Comparison of ENCODE assay signal across 8 cellular contexts in the genomic region with DNA sequence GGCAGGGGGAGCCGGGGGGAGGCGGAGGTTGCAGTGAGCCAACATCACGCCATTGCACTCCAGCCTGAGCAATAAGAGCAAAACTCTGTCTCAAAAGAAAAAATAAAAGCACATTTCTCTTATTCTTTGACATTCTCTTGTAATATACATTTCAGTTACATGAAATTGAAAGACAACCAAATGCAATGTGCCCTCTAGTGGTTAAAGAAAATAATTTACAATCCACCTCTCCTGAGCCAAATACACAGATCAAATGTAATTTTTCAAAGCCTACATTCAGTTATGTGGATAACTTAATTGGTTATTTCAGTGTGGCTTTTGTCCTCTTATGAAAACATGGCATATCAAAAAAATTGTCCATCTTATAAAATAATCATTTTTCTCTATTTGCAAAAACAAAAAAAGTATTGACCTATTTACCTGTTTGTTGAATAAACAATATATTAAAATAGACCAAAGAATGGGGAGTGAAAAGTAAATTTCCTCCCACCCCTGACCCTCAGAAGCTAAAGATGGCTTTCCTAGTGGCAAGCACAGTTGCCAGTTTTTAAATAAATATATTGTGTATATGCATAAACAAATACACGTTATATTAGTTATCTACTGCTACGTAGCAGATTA. TPM values are rescaled to one million over a fixed set of nuclear protein-coding genes. Genes with fewer than 3 reads are reported as not detected.
DNase-seq lines count a peak whose midpoint lies in the region; ATAC-seq and TF ChIP-seq lines count a peak whose summit lies in the region.

No MANE protein-coding gene starts in this region.

- H3K9me3 ChIP-seq in right atrium auricular region (no peaks in the 10 kb centered on the region), suprapubic skin (no peaks in the 10 kb centered on the region)

- H3K27me3 Mint-ChIP-seq in WTC11 (ENCODE audit: low read depth), result no peaks in the 10 kb centered on the region
- peaks cover 19% of the 10 kb centered on the region for H3K27me3 Mint-ChIP-seq in activated naive CD4-positive, alpha-beta T cell treated with anti-CD3 and anti-CD28 coated beads, Interleukin-2, amount 10 ng/mL, durations not matched to agents 7 days and 5 days

- POLR2A ChIA-PET in AG04449 (lab: Yijun Ruan, JAX), result no interaction called here
- POLR2A ChIA-PET in WTC11 (lab: Charles Lee), result no interaction called here

- no peak overlapping the region for H3K27ac Mint-ChIP-seq in WTC11
- no peak overlapping the region for H3K27ac Mint-ChIP-seq in activated naive CD4-positive, alpha-beta T cell treated with anti-CD3 and anti-CD28 coated beads, Interleukin-2, amount 10 ng/mL, durations not matched to agents 7 days and 5 days

- no peak for TF ChIP-seq POLR2A in suprapubic skin (IDR thresholded peaks at IDR 0.05)

- H3K9me3 Mint-ChIP-seq in WTC11, result no peaks in the 10 kb centered on the region
- no peaks in the 10 kb centered on the region for H3K9me3 Mint-ChIP-seq in activated naive CD4-positive, alpha-beta T cell treated with anti-CD3 and anti-CD28 coated beads, Interleukin-2, amount 10 ng/mL, durations not matched to agents 7 days and 5 days

- H3K36me3 Mint-ChIP-seq in WTC11, result no peaks in the 10 kb centered on the region
- H3K36me3 Mint-ChIP-seq in activated naive CD4-positive, alpha-beta T cell treated with anti-CD3 and anti-CD28 coated beads, Interleukin-2, amount 10 ng/mL, durations not matched to agents 7 days and 5 days, result no peaks in the 10 kb centered on the region

- ATAC-seq in GM18498 (IDR thresholded peaks at IDR 0.05; ENCODE audit: unreplicated experiment) (peak; percentile 56), WTC11 (no peak)

- H3K4me3 ChIP-seq in AG04449 (ENCODE audit: low read depth, low read length) (no peak overlapping the region), right atrium auricular region (no peak overlapping the region), suprapubic skin (no peak overlapping the region)

- no peak for TF ChIP-seq EP300 in suprapubic skin (IDR thresholded peaks at IDR 0.05)

- peak; percentile 43 for TF ChIP-seq CTCF in AG04449 (IDR thresholded peaks at IDR 0.05; ENCODE audit: insufficient read depth, low read length, missing control alignments)
- peak; percentile 67 for TF ChIP-seq CTCF in WTC11 (IDR thresholded peaks at IDR 0.05)
- peak; percentile 75 for TF ChIP-seq CTCF in right atrium auricular region (IDR thresholded peaks at IDR 0.05)
- TF ChIP-seq CTCF in suprapubic skin (IDR thresholded peaks at IDR 0.05), result peak; percentile 43 to 53

- H3K4me1 ChIP-seq in right atrium auricular region (peaks cover 0 to 11% of the 10 kb centered on the region in 2 donors), suprapubic skin (no peaks in the 10 kb centered on the region)

- H3K27me3 ChIP-seq in right atrium auricular region (no peaks in the 10 kb centered on the region), suprapubic skin (no peaks in the 10 kb centered on the region)

- H3K36me3 ChIP-seq in right atrium auricular region (no peaks in the 10 kb centered on the region), suprapubic skin (no peaks in the 10 kb centered on the region)

- CTCF ChIA-PET in AG04449 (lab: Yijun Ruan, JAX) (interaction anchor here (0.7 to 18.0 kb wide), 22 partner anchors 9 to 405 kb away, joined by 3 to 584 read pairs (median 4); a partner anchor contains a TSS), WTC11 (lab: Charles Lee) (interaction anchor here (0.6 to 2.2 kb wide), 11 partner anchors 8 to 158 kb away, joined by 3 to 15 read pairs (median 4); a partner anchor contains a TSS)
- CTCF ChIA-PET in activated naive CD4-positive, alpha-beta T cell treated with anti-CD3 and anti-CD28 coated beads, Interleukin-2, amount 10 ng/mL, durations not matched to agents 7 days and 5 days (lab: Charles Lee), result interaction anchor here (0.7 to 2.1 kb wide), 5 partner anchors 10 to 160 kb away, joined by 3 to 16 read pairs (median 4); no protein-coding TSS in a partner anchor

- 65% methylated on average over 5 of the region's 5 CpGs for WGBS in suprapubic skin

- DNase-seq in AG04449 (ENCODE audit: low read depth, low spot score), result no peak
- peak; percentile 75 for DNase-seq in NCI-H1105 treated with DMSO at 0.1 percent for 48 hours (lab: John Stamatoyannopoulos, UW)
- no peak for DNase-seq in WTC11 (ENCODE audit: low spot score)
- no peak for DNase-seq in right atrium auricular region (ENCODE audit: low spot score)
- DNase-seq in suprapubic skin (ENCODE audit: low spot score in 2 of 2), result no peak
- DNase-seq in mucosa of gallbladder (ENCODE audit: low spot score), result no peak
- no peak for DNase-seq in activated naive CD4-positive, alpha-beta T cell treated with anti-CD3 and anti-CD28 coated beads, Interleukin-2, amount 10 ng/mL, durations not matched to agents 7 days and 5 days

- H3K4me3 Mint-ChIP-seq in WTC11, result no peak overlapping the region
- no peak overlapping the region for H3K4me3 Mint-ChIP-seq in activated naive CD4-positive, alpha-beta T cell treated with anti-CD3 and anti-CD28 coated beads, Interleukin-2, amount 10 ng/mL, durations not matched to agents 7 days and 5 days

- H3K27ac ChIP-seq in right atrium auricular region, result peak overlapping the region; percentile 36 to 73
- H3K27ac ChIP-seq in suprapubic skin, result no peak overlapping the region

- H3K4me1 Mint-ChIP-seq in WTC11, result peaks cover 11% of the 10 kb centered on the region
- no peaks in the 10 kb centered on the region for H3K4me1 Mint-ChIP-seq in activated naive CD4-positive, alpha-beta T cell treated with anti-CD3 and anti-CD28 coated beads, Interleukin-2, amount 10 ng/mL, durations not matched to agents 7 days and 5 days

TF ChIP-seq in WTC11, 78 proteins besides CTCF, POLR2A, EP300 and RAD21 (continues in another document):
- TF ChIP-seq ESRRA (CRISPR knock-in tag; IDR thresholded peaks at IDR 0.05; ENCODE audit: borderline replicate concordance) (no peak), ZBTB21 (CRISPR knock-in tag; IDR thresholded peaks at IDR 0.05; ENCODE audit: borderline replicate concordance) (no peak), RORB (CRISPR knock-in tag; IDR thresholded peaks at IDR 0.05) (no peak), SOX15 (CRISPR knock-in tag; IDR thresholded peaks at IDR 0.05) (no peak), ZNF138 (CRISPR knock-in tag; conservative IDR thresholded peaks at IDR 0.05) (no peak)
- TF ChIP-seq, protein P1, sequence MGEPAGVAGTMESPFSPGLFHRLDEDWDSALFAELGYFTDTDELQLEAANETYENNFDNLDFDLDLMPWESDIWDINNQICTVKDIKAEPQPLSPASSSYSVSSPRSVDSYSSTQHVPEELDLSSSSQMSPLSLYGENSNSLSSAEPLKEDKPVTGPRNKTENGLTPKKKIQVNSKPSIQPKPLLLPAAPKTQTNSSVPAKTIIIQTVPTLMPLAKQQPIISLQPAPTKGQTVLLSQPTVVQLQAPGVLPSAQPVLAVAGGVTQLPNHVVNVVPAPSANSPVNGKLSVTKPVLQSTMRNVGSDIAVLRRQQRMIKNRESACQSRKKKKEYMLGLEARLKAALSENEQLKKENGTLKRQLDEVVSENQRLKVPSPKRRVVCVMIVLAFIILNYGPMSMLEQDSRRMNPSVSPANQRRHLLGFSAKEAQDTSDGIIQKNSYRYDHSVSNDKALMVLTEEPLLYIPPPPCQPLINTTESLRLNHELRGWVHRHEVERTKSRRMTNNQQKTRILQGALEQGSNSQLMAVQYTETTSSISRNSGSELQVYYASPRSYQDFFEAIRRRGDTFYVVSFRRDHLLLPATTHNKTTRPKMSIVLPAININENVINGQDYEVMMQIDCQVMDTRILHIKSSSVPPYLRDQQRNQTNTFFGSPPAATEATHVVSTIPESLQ (CRISPR knock-in tag; IDR thresholded peaks at IDR 0.05), result no peak
- TF ChIP-seq, protein P2, sequence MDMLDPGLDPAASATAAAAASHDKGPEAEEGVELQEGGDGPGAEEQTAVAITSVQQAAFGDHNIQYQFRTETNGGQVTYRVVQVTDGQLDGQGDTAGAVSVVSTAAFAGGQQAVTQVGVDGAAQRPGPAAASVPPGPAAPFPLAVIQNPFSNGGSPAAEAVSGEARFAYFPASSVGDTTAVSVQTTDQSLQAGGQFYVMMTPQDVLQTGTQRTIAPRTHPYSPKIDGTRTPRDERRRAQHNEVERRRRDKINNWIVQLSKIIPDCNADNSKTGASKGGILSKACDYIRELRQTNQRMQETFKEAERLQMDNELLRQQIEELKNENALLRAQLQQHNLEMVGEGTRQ (CRISPR knock-in tag; IDR thresholded peaks at IDR 0.05), result no peak
- TF ChIP-seq, protein P3, sequence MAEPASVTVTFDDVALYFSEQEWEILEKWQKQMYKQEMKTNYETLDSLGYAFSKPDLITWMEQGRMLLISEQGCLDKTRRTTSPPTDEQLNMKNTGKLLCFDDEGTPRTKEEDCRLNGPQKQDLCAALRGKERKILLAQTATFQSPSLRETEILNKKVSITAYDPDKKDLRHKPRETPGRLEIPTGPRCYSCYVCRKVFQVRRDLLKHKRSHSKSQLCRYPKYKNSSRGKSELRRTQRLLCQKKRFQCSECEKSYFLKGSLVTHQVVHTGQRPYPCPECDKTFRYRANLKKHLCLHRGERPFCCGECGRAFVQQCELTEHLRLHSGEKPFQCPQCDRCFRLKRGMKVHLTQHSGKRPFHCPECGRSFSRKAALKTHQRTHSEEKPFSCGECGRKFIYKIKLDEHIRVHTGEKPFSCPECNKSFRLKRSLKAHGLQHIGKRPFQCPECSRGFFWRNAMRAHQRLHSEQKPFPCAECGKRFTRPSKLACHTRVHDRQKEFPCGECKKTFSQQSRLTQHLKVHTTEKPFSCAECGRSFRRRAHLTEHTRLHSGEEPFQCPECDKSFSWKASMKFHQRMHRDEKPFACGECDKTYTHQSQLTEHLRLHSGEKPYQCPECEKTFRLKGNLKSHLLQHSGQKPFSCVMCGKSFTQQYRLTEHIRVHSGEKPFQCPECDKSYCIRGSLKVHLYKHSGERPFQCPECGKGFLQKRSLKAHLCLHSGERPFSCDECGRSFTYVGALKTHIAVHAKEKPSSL (CRISPR knock-in tag; conservative IDR thresholded peaks at IDR 0.05), result no peak
- TF ChIP-seq, protein P4, sequence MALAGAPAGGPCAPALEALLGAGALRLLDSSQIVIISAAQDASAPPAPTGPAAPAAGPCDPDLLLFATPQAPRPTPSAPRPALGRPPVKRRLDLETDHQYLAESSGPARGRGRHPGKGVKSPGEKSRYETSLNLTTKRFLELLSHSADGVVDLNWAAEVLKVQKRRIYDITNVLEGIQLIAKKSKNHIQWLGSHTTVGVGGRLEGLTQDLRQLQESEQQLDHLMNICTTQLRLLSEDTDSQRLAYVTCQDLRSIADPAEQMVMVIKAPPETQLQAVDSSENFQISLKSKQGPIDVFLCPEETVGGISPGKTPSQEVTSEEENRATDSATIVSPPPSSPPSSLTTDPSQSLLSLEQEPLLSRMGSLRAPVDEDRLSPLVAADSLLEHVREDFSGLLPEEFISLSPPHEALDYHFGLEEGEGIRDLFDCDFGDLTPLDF (CRISPR knock-in tag; IDR thresholded peaks at IDR 0.05), result no peak

RNA-seq across cellular contexts. Expression of a gene that starts 14.2 kb away (rescaled TPM):
- total RNA-seq in WTC11 (2021) (111 to 133 TPM (median 117 TPM) in 3 replicates), right atrium auricular region (10 to 100 TPM; 26.3 to 33.7 TPM), suprapubic skin (100 to 1,000 TPM in 1 of 4 donors, 10 to 100 TPM in 3; 51.4 to 175 (median 62.1) TPM), mucosa of gallbladder (58.7 TPM)

RNA-seq across cellular contexts. Expression of a gene that starts 23.7 kb away (rescaled TPM):
- total RNA-seq in WTC11 (2021) (2.0 to 2.5 TPM (median 2.4 TPM) in 3 replicates), right atrium auricular region (10 to 100 TPM in 1 of 2 donors, 1 to 10 TPM in 1; 5.7 to 23.0 TPM), suprapubic skin (not detected), mucosa of gallbladder (0.32 TPM)
